In genomic region chr1:39727932-39728317, GRCh38 we compare ENCODE assay signal across 23 cellular contexts.
DNase-seq lines count a peak whose midpoint lies in the region; ATAC-seq lines count a peak whose summit lies in the region.
"Had no signal": no experiment of that assay in that cellular context is flagged by ENCODE, and none has a peak within 500 bp of the region (broad histone marks: within the 10 kb centered on the region; RNA-seq: fewer than 3 reads in every experiment).

No MANE protein-coding gene starts in this region.

- peak; percentile 66 for DNase-seq in NCI-H748 (lab: John Stamatoyannopoulos, UW; ENCODE audit: unreplicated experiment)
- no peak for DNase-seq in NCI-H748 treated with DMSO at 0.1 percent for 48 hours (lab: John Stamatoyannopoulos, UW)
- peak; percentile 70 for DNase-seq in DMS79 treated with DMSO at 0.1 percent for 48 hours (lab: John Stamatoyannopoulos, UW)
- DNase-seq in NCI-H69 (lab: John Stamatoyannopoulos, UW), result peak; percentile 59
- DNase-seq in germinal center (ENCODE audit: low spot score), result peak; percentile 24
- no peak for DNase-seq in 8988T
- DNase-seq in stimulated activated CD8-positive, alpha-beta memory T cell treated with anti-CD3 and anti-CD28 coated beads, Interleukin-4, amount 100 ng/mL, for 48 hours, result no peak
- DNase-seq: activated naive CD4-positive, alpha-beta T cell treated with anti-CD3 and anti-CD28 coated beads, Interleukin-2, amount 50 U/mL, for 16 hours; activated T-cell treated with anti-CD3 and anti-CD28 coated beads, Interleukin-2, amount 50 U/mL, for 4 hours; BE2C; central memory CD4-positive, alpha-beta T cell; COR-L47; dorsolateral prefrontal cortex; KG1; left ventricle myocardium superior; nephron progenitor cell; posterior cingulate gyrus; sigmoid colon; SK-N-SH; stimulated activated CD4-positive, alpha-beta T cell treated with anti-CD3 and anti-CD28 coated beads, Interleukin-15, amount 100 ng/mL, for 24 hours; upper lobe of right lung had no signal

- ATAC-seq in HG03571 (IDR thresholded peaks at IDR 0.05; ENCODE audit: unreplicated experiment), result no peak
- ATAC-seq: activated T-cell treated with anti-CD3 and anti-CD28 coated beads, Interleukin-2, amount 50 U/mL, for 4 hours; left ventricle myocardium superior; upper lobe of right lung; WTC11 had no signal

Comparison
In these comparisons a context has a peak if more than half of its experiments do, and no peak if none do; other contexts are left out.
1. DNase-seq: peak in NCI-H748 (single experiment), DMS79 treated with DMSO at 0.1 percent for 48 hours (single experiment), NCI-H69 (single experiment) and germinal center (single experiment); none in NCI-H748 treated with DMSO at 0.1 percent for 48 hours (single experiment), 8988T (single experiment) and stimulated activated CD8-positive, alpha-beta memory T cell treated with anti-CD3 and anti-CD28 coated beads, Interleukin-4, amount 100 ng/mL, for 48 hours (single experiment).